ENCODE assay signal across 1 cellular context in genomic region chr20:49750611-49751396, GRCh38.
A peak's percentile ranks its signal among the peaks of the same experiment; 100 is the strongest.
TF ChIP-seq lines count a peak whose summit lies in the region.

No MANE protein-coding gene starts in this region.

TF ChIP-seq in HepG2, 621 proteins besides CTCF, POLR2A, EP300 and RAD21 (continued from another document and continues in another):
- TF ChIP-seq, protein P1, sequence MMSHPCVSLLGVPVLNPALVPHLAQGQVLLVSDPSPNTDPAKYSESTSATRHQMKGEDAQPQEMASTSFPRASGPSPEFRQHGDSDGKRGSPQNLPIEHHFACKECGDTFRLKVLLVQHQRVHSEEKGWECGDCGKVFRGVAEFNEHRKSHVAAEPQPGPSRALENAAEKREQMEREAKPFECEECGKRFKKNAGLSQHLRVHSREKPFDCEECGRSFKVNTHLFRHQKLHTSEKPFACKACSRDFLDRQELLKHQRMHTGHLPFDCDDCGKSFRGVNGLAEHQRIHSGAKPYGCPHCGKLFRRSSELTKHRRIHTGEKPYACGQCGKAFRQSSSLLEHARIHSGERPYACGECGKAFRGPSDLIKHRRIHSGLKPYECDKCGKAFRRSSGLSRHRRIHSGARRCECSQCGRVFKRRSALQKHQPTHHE (CRISPR knock-in tag; IDR thresholded peaks at IDR 0.05; ENCODE audit: borderline replicate concordance), result no peak
- TF ChIP-seq ZNF75D (CRISPR knock-in tag; IDR thresholded peaks at IDR 0.05; ENCODE audit: borderline replicate concordance), result no peak
- no peak for TF ChIP-seq ZNF766 (CRISPR knock-in tag; IDR thresholded peaks at IDR 0.05; ENCODE audit: borderline replicate concordance)
- TF ChIP-seq PRDM10 (CRISPR knock-in tag; IDR thresholded peaks at IDR 0.05; ENCODE audit: low read depth), result no peak
- TF ChIP-seq NR2C2 (CRISPR knock-in tag; IDR thresholded peaks at IDR 0.05; ENCODE audit: borderline replicate concordance), result no peak
- no peak for TF ChIP-seq GABPB1 (CRISPR knock-in tag; IDR thresholded peaks at IDR 0.05)
- TF ChIP-seq ZZZ3 (CRISPR knock-in tag; IDR thresholded peaks at IDR 0.05; ENCODE audit: borderline replicate concordance), result no peak
- no peak for TF ChIP-seq NR2F1 (CRISPR knock-in tag; IDR thresholded peaks at IDR 0.05)
- no peak for TF ChIP-seq ZNF577 (CRISPR knock-in tag; IDR thresholded peaks at IDR 0.05; ENCODE audit: borderline replicate concordance, low read depth)
- TF ChIP-seq, protein P2, sequence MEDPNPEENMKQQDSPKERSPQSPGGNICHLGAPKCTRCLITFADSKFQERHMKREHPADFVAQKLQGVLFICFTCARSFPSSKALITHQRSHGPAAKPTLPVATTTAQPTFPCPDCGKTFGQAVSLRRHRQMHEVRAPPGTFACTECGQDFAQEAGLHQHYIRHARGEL (CRISPR knock-in tag; IDR thresholded peaks at IDR 0.05), result no peak
- TF ChIP-seq ZNF274 (CRISPR knock-in tag; IDR thresholded peaks at IDR 0.05), result peak; percentile 81; the same call in 1 of the 2 replicates
- TF ChIP-seq HIVEP1 (CRISPR knock-in tag; IDR thresholded peaks at IDR 0.05), result 0 out of 2 replicates have a peak, but pooled peaks have one; percentile 41
- no peak for TF ChIP-seq ZNF773 (CRISPR knock-in tag; IDR thresholded peaks at IDR 0.05; ENCODE audit: borderline replicate concordance)
- no peak for TF ChIP-seq FOXK2 (IDR thresholded peaks at IDR 0.05)
- TF ChIP-seq, protein P3, sequence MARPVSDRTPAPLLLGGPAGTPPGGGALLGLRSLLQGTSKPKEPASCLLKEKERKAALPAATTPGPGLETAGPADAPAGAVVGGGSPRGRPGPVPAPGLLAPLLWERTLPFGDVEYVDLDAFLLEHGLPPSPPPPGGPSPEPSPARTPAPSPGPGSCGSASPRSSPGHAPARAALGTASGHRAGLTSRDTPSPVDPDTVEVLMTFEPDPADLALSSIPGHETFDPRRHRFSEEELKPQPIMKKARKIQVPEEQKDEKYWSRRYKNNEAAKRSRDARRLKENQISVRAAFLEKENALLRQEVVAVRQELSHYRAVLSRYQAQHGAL (CRISPR knock-in tag; IDR thresholded peaks at IDR 0.05; ENCODE audit: not compliant biosample characterization), result no peak
- TF ChIP-seq MED1 (CRISPR knock-in tag; IDR thresholded peaks at IDR 0.05), result no peak
- no peak for TF ChIP-seq ERF (CRISPR knock-in tag; IDR thresholded peaks at IDR 0.05)
- TF ChIP-seq ZNF251 (CRISPR knock-in tag; IDR thresholded peaks at IDR 0.05), result no peak
- no peak for TF ChIP-seq ZNF281 (CRISPR knock-in tag; IDR thresholded peaks at IDR 0.05; ENCODE audit: borderline replicate concordance)
- no peak for TF ChIP-seq RBM22 (optimal IDR thresholded peaks at IDR 0.05; ENCODE audit: low read length)
- TF ChIP-seq GLI4 (CRISPR knock-in tag; IDR thresholded peaks at IDR 0.05; ENCODE audit: borderline replicate concordance), result 0 out of 2 replicates have a peak, but pooled peaks have one; percentile 51
- TF ChIP-seq ZMAT3 (CRISPR knock-in tag; conservative IDR thresholded peaks at IDR 0.05), result no peak
- TF ChIP-seq FOXJ3 (CRISPR knock-in tag; IDR thresholded peaks at IDR 0.05; ENCODE audit: borderline replicate concordance), result no peak
- TF ChIP-seq ZNF775 (CRISPR knock-in tag; IDR thresholded peaks at IDR 0.05; ENCODE audit: borderline replicate concordance), result no peak
- 0 out of 2 replicates have a peak, but pooled peaks have one; percentile 48 for TF ChIP-seq ZNF512B (CRISPR knock-in tag; IDR thresholded peaks at IDR 0.05; ENCODE audit: borderline replicate concordance)
- 0 out of 2 replicates have a peak, but pooled peaks have one; percentile 20 for TF ChIP-seq THAP7 (CRISPR knock-in tag; IDR thresholded peaks at IDR 0.05)
- no peak for TF ChIP-seq ZNF83 (CRISPR knock-in tag; IDR thresholded peaks at IDR 0.05; ENCODE audit: borderline replicate concordance)
- 0 out of 2 replicates have a peak, but pooled peaks have one; percentile 34 for TF ChIP-seq POGZ (CRISPR knock-in tag; IDR thresholded peaks at IDR 0.05)
- TF ChIP-seq ZNF883 (CRISPR knock-in tag; IDR thresholded peaks at IDR 0.05; ENCODE audit: not compliant biosample characterization), result no peak
- TF ChIP-seq MTF1 (CRISPR knock-in tag; IDR thresholded peaks at IDR 0.05), result no peak
- peak; percentile 6; the same call in 1 of the 2 replicates for TF ChIP-seq ARID5B (CRISPR knock-in tag; IDR thresholded peaks at IDR 0.05)
- TF ChIP-seq TAF1 (CRISPR knock-in tag; IDR thresholded peaks at IDR 0.05), result no peak
- no peak for TF ChIP-seq E2F1 (CRISPR knock-in tag; IDR thresholded peaks at IDR 0.05)
- TF ChIP-seq RORA (CRISPR knock-in tag; IDR thresholded peaks at IDR 0.05), result 0 out of 2 replicates have a peak, but pooled peaks have one; percentile 23
- TF ChIP-seq E2F5 (CRISPR knock-in tag; conservative IDR thresholded peaks at IDR 0.05), result no peak
- TF ChIP-seq ZNF282 (IDR thresholded peaks at IDR 0.05; ENCODE audit: partially characterized antibody), result no peak
- TF ChIP-seq, protein P4, sequence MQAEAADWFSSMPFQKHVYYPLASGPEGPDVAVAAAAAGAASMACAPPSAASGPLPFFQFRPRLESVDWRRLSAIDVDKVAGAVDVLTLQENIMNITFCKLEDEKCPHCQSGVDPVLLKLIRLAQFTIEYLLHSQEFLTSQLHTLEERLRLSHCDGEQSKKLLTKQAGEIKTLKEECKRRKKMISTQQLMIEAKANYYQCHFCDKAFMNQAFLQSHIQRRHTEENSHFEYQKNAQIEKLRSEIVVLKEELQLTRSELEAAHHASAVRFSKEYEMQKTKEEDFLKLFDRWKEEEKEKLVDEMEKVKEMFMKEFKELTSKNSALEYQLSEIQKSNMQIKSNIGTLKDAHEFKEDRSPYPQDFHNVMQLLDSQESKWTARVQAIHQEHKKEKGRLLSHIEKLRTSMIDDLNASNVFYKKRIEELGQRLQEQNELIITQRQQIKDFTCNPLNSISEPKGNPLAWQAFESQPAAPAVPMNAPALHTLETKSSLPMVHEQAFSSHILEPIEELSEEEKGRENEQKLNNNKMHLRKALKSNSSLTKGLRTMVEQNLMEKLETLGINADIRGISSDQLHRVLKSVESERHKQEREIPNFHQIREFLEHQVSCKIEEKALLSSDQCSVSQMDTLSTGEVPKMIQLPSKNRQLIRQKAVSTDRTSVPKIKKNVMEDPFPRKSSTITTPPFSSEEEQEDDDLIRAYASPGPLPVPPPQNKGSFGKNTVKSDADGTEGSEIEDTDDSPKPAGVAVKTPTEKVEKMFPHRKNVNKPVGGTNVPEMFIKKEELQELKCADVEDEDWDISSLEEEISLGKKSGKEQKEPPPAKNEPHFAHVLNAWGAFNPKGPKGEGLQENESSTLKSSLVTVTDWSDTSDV (CRISPR knock-in tag; IDR thresholded peaks at IDR 0.05), result no peak
